28 cellular contexts compared by ENCODE assay signal in genomic region chr11:115342142-115342541, GRCh38.
"Had no signal": no experiment of that assay in that cellular context is flagged by ENCODE, and none has a peak within 500 bp of the region (broad histone marks: within the 10 kb centered on the region; RNA-seq: fewer than 3 reads in every experiment).

No MANE protein-coding gene starts in this region.

- H3K27me3 ChIP-seq: brain microvascular endothelial cell, esophagus muscularis mucosa, foreskin keratinocyte, gastrocnemius medialis, heart left ventricle had no signal

- DNase-seq: activated B cell treated with CpG ODN at 0.5 μM for 24 hours; activated CD4-positive, alpha-beta T cell treated with anti-CD3 and anti-CD28 coated beads for 48 hours; activated CD4-positive, alpha-beta T cell treated with anti-CD3 and anti-CD28 coated beads, Interleukin-2, amount 50 U/mL, for 1 hour; activated CD4-positive, alpha-beta T cell treated with anti-CD3 and anti-CD28 coated beads, Interleukin-2, amount 50 U/mL, for 48 hours; activated CD8-positive, alpha-beta memory T cell treated with anti-CD3 and anti-CD28 coated beads for 24 hours; activated CD8-positive, alpha-beta T cell treated with anti-CD3 and anti-CD28 coated beads for 36 hours; activated effector memory CD4-positive, alpha-beta T cell treated with Interleukin-2 at 50 U/mL for 16 hours; activated gamma-delta T cell treated with Interleukin-2 at 50 U/mL for 16 hours; activated naive CD4-positive, alpha-beta T cell treated with anti-CD3 and anti-CD28 coated beads, Interleukin-2, amount 50 U/mL, for 16 hours; activated naive CD4-positive, alpha-beta T cell treated with Interleukin-2 at 50 U/mL for 16 hours; activated T-cell treated with anti-CD3 and anti-CD28 coated beads, Interleukin-2, amount 50 U/mL, for 4 hours; amniotic stem cell; anterior cingulate cortex; brain microvascular endothelial cell; cortex of kidney; dermis blood vessel endothelial cell; effector CD4-positive, alpha-beta T cell; effector memory CD8-positive, alpha-beta T cell; erythroblast; foreskin keratinocyte; gastrocnemius medialis; glutamatergic neuron; heart left ventricle; T-helper 2 cell had no signal

- H3K27ac ChIP-seq: brain microvascular endothelial cell, esophagus muscularis mucosa, foreskin keratinocyte, gastrocnemius medialis, heart left ventricle, VCaP had no signal

- H3K36me3 ChIP-seq: brain microvascular endothelial cell, esophagus muscularis mucosa, gastrocnemius medialis, heart left ventricle had no signal

- H3K4me1 ChIP-seq: foreskin keratinocyte, gastrocnemius medialis had no signal

- H3K9me3 ChIP-seq: esophagus muscularis mucosa, gastrocnemius medialis, heart left ventricle had no signal

- H3K4me3 ChIP-seq: esophagus muscularis mucosa, gastrocnemius medialis, heart left ventricle had no signal

- FAIRE-seq: astrocyte, bronchial epithelial cell had no signal
